In genomic region chr20:48904566-48905321, GRCh38 we compare ENCODE assay signal across 8 cellular contexts. TPM values are rescaled to one million over a fixed set of nuclear protein-coding genes. Genes with fewer than 3 reads are reported as not detected.
DNase-seq lines count a peak whose midpoint lies in the region; ATAC-seq, FAIRE-seq and TF ChIP-seq lines count a peak whose summit lies in the region.

No MANE protein-coding gene starts in this region.

- H3K4me2 ChIP-seq in keratinocyte (ENCODE audit: control insufficient read depth, extremely low read depth, insufficient read depth, low read depth, low read length): no peak overlapping the region

- H3K4me3 ChIP-seq in WERI-Rb-1 (ENCODE audit: low read depth, low read length) (no peak overlapping the region), bronchial epithelial cell (ENCODE audit: low read depth, low read length) (no peak overlapping the region), keratinocyte (ENCODE audit: control insufficient read depth in 2 of 3, extremely low read depth in 1 of 3, insufficient read depth in 2 of 3, low read depth in 1 of 3, low read length in 3 of 3) (no peak overlapping the region)

- no peaks in the 10 kb centered on the region for H3K79me2 ChIP-seq in keratinocyte (ENCODE audit: control insufficient read depth, insufficient read depth, low read length)

- peak overlapping the region; percentile 28; the same call in 1 of the 2 replicates for H3K27ac ChIP-seq in WERI-Rb-1
- no peak overlapping the region for H3K27ac ChIP-seq in keratinocyte (ENCODE audit: control insufficient read depth, insufficient read depth, low read length)

- peak; percentile 26 for DNase-seq in NCI-H510A treated with DMSO at 0.1 percent for 48 hours (lab: John Stamatoyannopoulos, UW)
- no peak for DNase-seq in NCI-H510A (lab: John Stamatoyannopoulos, UW)
- peak; percentile 85 for DNase-seq in NCI-H1694 (lab: John Stamatoyannopoulos, UW)
- peak; percentile 62 for DNase-seq in WERI-Rb-1
- peak; percentile 43 for DNase-seq in bronchial epithelial cell (ENCODE audit: low read depth)
- DNase-seq in keratinocyte (ENCODE audit: low read depth, low spot score): no peak
- peak; percentile 67 for DNase-seq in stimulated activated CD4-positive, alpha-beta T cell treated with anti-CD3 and anti-CD28 coated beads, Interleukin-1b, Interleukin-23, amount 100 ng/mL, for 48 hours

- H3K27me3 ChIP-seq in WERI-Rb-1 (ENCODE audit: insufficient read depth, low read depth, severe bottlenecking): no peaks in the 10 kb centered on the region
- peaks cover 7% of the 10 kb centered on the region for H3K27me3 ChIP-seq in bronchial epithelial cell (ENCODE audit: control insufficient read depth, insufficient read depth, low read length)
- no peaks in the 10 kb centered on the region for H3K27me3 ChIP-seq in keratinocyte (ENCODE audit: control insufficient read depth, extremely low read depth, insufficient read depth, low read length)

- dilution Hi-C loops in keratinocyte (cut with MboI; ENCODE audit: extremely low pct_ligation_motif_present, low sequenced_read_pairs): loop anchor here (25.0 kb wide), 1 partner anchor 242 kb away; no protein-coding TSS in a partner anchor

- H2AFZ ChIP-seq in keratinocyte (ENCODE audit: control insufficient read depth, low read length): no peak overlapping the region

- H3K4me1 ChIP-seq in keratinocyte (ENCODE audit: control insufficient read depth, extremely low read depth, insufficient read depth, low read length): no peaks in the 10 kb centered on the region

- no peak for ATAC-seq in HG02970 (IDR thresholded peaks at IDR 0.05; ENCODE audit: low FRiP score, unreplicated experiment)

- no peaks in the 10 kb centered on the region for H4K20me1 ChIP-seq in keratinocyte (ENCODE audit: control insufficient read depth, extremely low read depth, insufficient read depth, low read length)

- H3K9me3 ChIP-seq in WERI-Rb-1 (ENCODE audit: severe bottlenecking) (peaks cover 3% of the 10 kb centered on the region), keratinocyte (ENCODE audit: control insufficient read depth, low read depth, low read length) (no peaks in the 10 kb centered on the region)

- TF ChIP-seq CTCF in WERI-Rb-1 (IDR thresholded peaks at IDR 0.05; ENCODE audit: low read depth, low read length): peak; percentile 57
- peak; percentile 65 for TF ChIP-seq CTCF in bronchial epithelial cell (IDR thresholded peaks at IDR 0.05; ENCODE audit: insufficient read depth, low read length, severe bottlenecking)
- peak; percentile 64 to 74 (median 71) for TF ChIP-seq CTCF in keratinocyte (optimal IDR thresholded peaks at IDR 0.05 in 1 of 3, IDR thresholded peaks at IDR 0.05 in 1 of 3, conservative IDR thresholded peaks at IDR 0.05 in 1 of 3; ENCODE audit: extremely low read depth in 1 of 3, insufficient read depth in 2 of 3, low read length in 3 of 3)

- FAIRE-seq in bronchial epithelial cell (lab: Jason Lieb, UNC): no peak
- FAIRE-seq in keratinocyte (lab: Jason Lieb, UNC): no peak

- H3K9me1 ChIP-seq in keratinocyte (ENCODE audit: control insufficient read depth, extremely low read depth, insufficient read depth, low read length): no peaks in the 10 kb centered on the region

- no peak overlapping the region for H3K9ac ChIP-seq in keratinocyte (ENCODE audit: control insufficient read depth, extremely low read depth, insufficient read depth, low read length)

- no peaks in the 10 kb centered on the region for H3K36me3 ChIP-seq in WERI-Rb-1
- H3K36me3 ChIP-seq in bronchial epithelial cell (ENCODE audit: control insufficient read depth, insufficient read depth, low read length): no peaks in the 10 kb centered on the region
- no peaks in the 10 kb centered on the region for H3K36me3 ChIP-seq in keratinocyte (ENCODE audit: control insufficient read depth in 2 of 2, extremely low read depth in 1 of 2, insufficient read depth in 2 of 2, low read length in 2 of 2)

RNA-seq across cellular contexts. Expression of gene ARFGEF2, which starts 16.8 kb away (rescaled TPM):
- 36.1 and 38.9 TPM in 2 replicates for total RNA-seq in bronchial epithelial cell
- polyA plus RNA-seq in keratinocyte: 14.8 to 19.2 TPM (median 16.0 TPM) in 3 replicates
- polyA plus RNA-seq in keratinocyte (2011; ENCODE audit: low read depth): 14.3 TPM
- polyA plus RNA-seq in keratinocyte (2011; cell fraction: cytosol; rRNA removed): 9.2 and 13.4 TPM in 2 replicates
- polyA plus RNA-seq in keratinocyte (2011; cell fraction: nucleus; rRNA removed): 19.7 and 23.6 TPM in 2 replicates
- 11.0 and 13.2 TPM in 2 replicates for polyA plus RNA-seq in keratinocyte (2012; ENCODE audit: low replicate concordance)
- polyA minus RNA-seq in keratinocyte: 28.4 to 76.2 TPM (median 39.1 TPM) in 3 replicates
- polyA minus RNA-seq in keratinocyte (2011; cell fraction: cytosol; rRNA and poly(A)+ RNA removed): 19.6 TPM
- polyA minus RNA-seq in keratinocyte (2011; cell fraction: nucleus; rRNA and poly(A)+ RNA removed): 36.6 and 52.2 TPM in 2 replicates

Comparison
In these comparisons a context has a peak if more than half of its experiments do, and no peak if none do; other contexts are left out.
1. DNase-seq: peak in NCI-H510A treated with DMSO at 0.1 percent for 48 hours (single experiment), NCI-H1694 (single experiment), WERI-Rb-1 (single experiment), bronchial epithelial cell (single experiment) and stimulated activated CD4-positive, alpha-beta T cell treated with anti-CD3 and anti-CD28 coated beads, Interleukin-1b, Interleukin-23, amount 100 ng/mL, for 48 hours (single experiment); none in NCI-H510A (single experiment) and keratinocyte (single experiment).
2. Peak in every context shown above with its lines, with median percentiles within 50 percentile points of each other: CTCF ChIP-seq.